ENCODE assay signal across 2 cellular contexts in genomic region chr7:75911186-75911585, GRCh38.
TF ChIP-seq lines count a peak whose summit lies in the region.
"Not testable (repeated sequence)": the region's sequence is repeated elsewhere in the genome, so short reads cannot be mapped to it uniquely, and the experiment has no call there.

No MANE protein-coding gene starts in this region.

TF ChIP-seq in K562, 482 proteins besides CTCF, POLR2A, EP300 and RAD21:
- TF ChIP-seq BCOR (IDR thresholded peaks at IDR 0.05): 0 out of 2 replicates have a peak, but pooled peaks have one; percentile 28
- peak; percentile 81 for TF ChIP-seq CEBPB (tag; IDR thresholded peaks at IDR 0.05)
- TF ChIP-seq HDAC2 (IDR thresholded peaks at IDR 0.05): 0 out of 2 replicates have a peak, but pooled peaks have one; percentile 43

TF ChIP-seq in HepG2, 621 proteins besides CTCF, POLR2A, EP300 and RAD21:
- TF ChIP-seq ZNF770 (CRISPR knock-in tag; IDR thresholded peaks at IDR 0.05): peak; percentile 75
- 0 out of 2 replicates have a peak, but pooled peaks have one; percentile 9 for TF ChIP-seq ZNF687 (CRISPR knock-in tag; IDR thresholded peaks at IDR 0.05)
- TF ChIP-seq FOXP1 (IDR thresholded peaks at IDR 0.05): not testable (repeated sequence)
- TF ChIP-seq FOXP1 (CRISPR knock-in tag; IDR thresholded peaks at IDR 0.05): peak; percentile 65
- peak; percentile 84 for TF ChIP-seq ZMYM3 (CRISPR knock-in tag; IDR thresholded peaks at IDR 0.05)
- TF ChIP-seq ZNF460 (CRISPR knock-in tag; IDR thresholded peaks at IDR 0.05; ENCODE audit: borderline replicate concordance): peak; percentile 97
- TF ChIP-seq SALL1 (CRISPR knock-in tag; IDR thresholded peaks at IDR 0.05): peak; percentile 13; the same call in 1 of the 2 replicates
- TF ChIP-seq ZMYM2 (CRISPR knock-in tag; IDR thresholded peaks at IDR 0.05): peak; percentile 65
- peak; percentile 65; the same call in 1 of the 2 replicates for TF ChIP-seq KDM1A (CRISPR knock-in tag; IDR thresholded peaks at IDR 0.05)
- peak; percentile 56 for TF ChIP-seq CEBPG (CRISPR knock-in tag; IDR thresholded peaks at IDR 0.05)
- TF ChIP-seq FOXP4 (CRISPR knock-in tag; IDR thresholded peaks at IDR 0.05): peak; percentile 65
